In the genomic region with DNA sequence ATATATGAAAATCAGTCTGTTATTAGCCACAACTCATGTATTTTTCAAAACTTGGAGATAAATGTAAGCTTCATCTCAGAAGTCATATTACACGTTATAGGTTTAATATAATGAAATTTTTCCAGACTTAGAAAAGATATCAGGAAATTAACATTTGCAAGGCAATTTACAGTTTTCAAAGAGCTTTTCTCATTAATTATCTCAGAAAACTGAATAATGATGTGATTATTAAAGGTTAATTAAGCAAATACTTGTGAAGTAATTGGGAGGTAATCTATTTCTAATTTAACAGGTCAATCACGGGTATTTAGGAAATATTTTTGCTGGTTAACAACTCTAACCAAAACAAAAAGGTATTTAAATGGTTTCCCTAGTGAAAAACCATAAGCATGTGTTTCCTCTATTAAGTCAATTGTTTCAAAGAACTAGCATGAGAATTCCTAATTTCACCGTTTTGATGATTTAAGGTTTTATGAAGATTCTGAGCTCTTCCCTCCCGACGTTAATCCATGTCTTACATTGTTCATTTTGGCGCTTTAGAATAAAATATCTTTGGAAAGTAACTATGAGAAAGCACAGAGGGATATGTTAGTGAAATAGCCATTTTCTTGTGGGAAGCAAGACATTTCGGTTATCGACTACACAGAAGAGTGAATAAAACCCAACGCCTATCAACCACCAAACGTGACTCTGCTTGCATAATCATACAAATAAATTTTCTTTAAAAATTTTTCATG, we compare ENCODE assay signal across 8 cellular contexts. TPM values are rescaled to one million over a fixed set of nuclear protein-coding genes. Genes with fewer than 3 reads are reported as not detected.
A peak's percentile ranks its signal among the peaks of the same experiment; 100 is the strongest.
DNase-seq lines count a peak whose midpoint lies in the region; ATAC-seq and TF ChIP-seq lines count a peak whose summit lies in the region.

No MANE protein-coding gene starts in this region.

- H3K36me3 ChIP-seq in adipocyte (ENCODE audit: control insufficient read depth, insufficient read depth, low read length, severe bottlenecking) (no peaks in the 10 kb centered on the region), kidney epithelial cell (ENCODE audit: control insufficient read depth, insufficient read depth, low read length) (no peaks in the 10 kb centered on the region)

- H3K27me3 ChIP-seq in adipocyte (replicated peaks; ENCODE audit: control insufficient read depth, insufficient read depth, low read length): peaks cover 11% of the 10 kb centered on the region
- H3K27me3 ChIP-seq in kidney epithelial cell (ENCODE audit: control insufficient read depth, insufficient read depth, low read length): no peaks in the 10 kb centered on the region

- no peak for TF ChIP-seq CTCF in kidney epithelial cell (IDR thresholded peaks at IDR 0.05; ENCODE audit: insufficient read depth, low read length, poor library complexity, severe bottlenecking)

- peaks cover 11% of the 10 kb centered on the region for H3K4me1 ChIP-seq in adipocyte (ENCODE audit: control insufficient read depth, insufficient read depth, low read length)

- H3K27ac ChIP-seq in substantia nigra (ENCODE audit: low read depth, low read length, poor library complexity, severe bottlenecking): peak overlapping the region; percentile 99

- H3K4me1 Mint-ChIP-seq in T-helper 2 cell treated with Interferon-gamma antibody and Interleukin-4, amounts not matched to agents 5 μg/mL and 100 μg/mL, for 36 hours (ENCODE audit: low read depth): peaks cover 5% of the 10 kb centered on the region

- no peaks in the 10 kb centered on the region for H3K9me3 Mint-ChIP-seq in T-helper 2 cell treated with Interferon-gamma antibody and Interleukin-4, amounts not matched to agents 5 μg/mL and 100 μg/mL, for 36 hours

- peaks cover 38% of the 10 kb centered on the region for H3K27me3 Mint-ChIP-seq in T-helper 2 cell treated with Interferon-gamma antibody and Interleukin-4, amounts not matched to agents 5 μg/mL and 100 μg/mL, for 36 hours (ENCODE audit: low read depth)

- DNase-seq in T-helper 2 cell treated with Interferon-gamma antibody and Interleukin-4, amounts not matched to agents 5 μg/mL and 100 μg/mL, for 36 hours (ENCODE audit: low spot score): no peak
- DNase-seq in T-helper 2 cell: no peak
- peak; percentile 7 for DNase-seq in adipocyte (ENCODE audit: low read depth)
- DNase-seq in kidney epithelial cell (ENCODE audit: low read depth): no peak
- no peak for DNase-seq in substantia nigra (lab: John Stamatoyannopoulos, UW)
- DNase-seq in NCI-H510A treated with DMSO at 0.1 percent for 48 hours (lab: John Stamatoyannopoulos, UW): no peak
- DNase-seq in activated CD4-positive, CD25-positive, alpha-beta regulatory T cell treated with anti-CD3 and anti-CD28 coated beads, Interleukin-2, amount 50 U/mL, for 72 hours: no peak

- H3K36me3 Mint-ChIP-seq in T-helper 2 cell treated with Interferon-gamma antibody and Interleukin-4, amounts not matched to agents 5 μg/mL and 100 μg/mL, for 36 hours (ENCODE audit: low read depth): no peaks in the 10 kb centered on the region

- H3K4me3 ChIP-seq in adipocyte (ENCODE audit: low read length): peak overlapping the region; percentile 85
- H3K4me3 ChIP-seq in kidney epithelial cell (ENCODE audit: low read depth, low read length): peak overlapping the region; percentile 52

- ATAC-seq in HG02840 (IDR thresholded peaks at IDR 0.05; ENCODE audit: low FRiP score, unreplicated experiment): no peak

- H3K9me3 ChIP-seq in adipocyte (ENCODE audit: control insufficient read depth, low read length): no peaks in the 10 kb centered on the region

- H3K9ac ChIP-seq in adipocyte (ENCODE audit: low read length): peak overlapping the region; percentile 87

- H3K27ac Mint-ChIP-seq in T-helper 2 cell treated with Interferon-gamma antibody and Interleukin-4, amounts not matched to agents 5 μg/mL and 100 μg/mL, for 36 hours: no peak overlapping the region

- peak overlapping the region; percentile 72 for H3K4me3 Mint-ChIP-seq in T-helper 2 cell treated with Interferon-gamma antibody and Interleukin-4, amounts not matched to agents 5 μg/mL and 100 μg/mL, for 36 hours

RNA-seq across cellular contexts. Expression of gene NEO1, which starts 1.5 kb away (rescaled TPM):
- total RNA-seq in kidney epithelial cell: 26.6 and 30.5 TPM in 2 replicates
